23 cellular contexts compared by ENCODE assay signal in genomic region chr3:97409612-97410011, GRCh38.
A peak's percentile ranks its signal among the peaks of the same experiment; 100 is the strongest.
DNase-seq lines count a peak whose midpoint lies in the region; ATAC-seq, FAIRE-seq and TF ChIP-seq lines count a peak whose summit lies in the region.
"Had no signal": no experiment of that assay in that cellular context is flagged by ENCODE, and none has a peak within 500 bp of the region (broad histone marks: within the 10 kb centered on the region; RNA-seq: fewer than 3 reads in every experiment).

No MANE protein-coding gene starts in this region.

- H3K4ac ChIP-seq in IMR-90 (ENCODE audit: low read depth, low read length) = no peak overlapping the region

- dilution Hi-C loops in IMR-90 (cut with HindIII; ENCODE audit: low sequenced_read_pairs, unreplicated experiment) = no loop called here

- H3K9ac ChIP-seq in IMR-90 (ENCODE audit: low read depth, low read length) (no peak overlapping the region), K562 (ENCODE audit: insufficient read depth in 1 of 2, low read depth in 2 of 2, low read length in 2 of 2) (no peak overlapping the region)
- H3K9ac ChIP-seq: BLaER1 treated with 17β-estradiol and CSF1 and Interleukin-3, amounts not matched to agents 10 nM and 100 nM had no signal

- H3K27ac Mint-ChIP-seq in activated T-helper 1 cell treated with anti-CD3 and anti-CD28 coated beads, Interleukin-12 subunit alpha, Interleukin-12 subunit beta, Interleukin-2, Interleukin-4 antibody, amounts not matched to agents 30 ng/mL and 10 ng/mL and 1 ng/mL, durations not matched to agents 14 hours and 24 hours and 36 hours = no peak overlapping the region
- H3K27ac Mint-ChIP-seq: B cell; CD4-positive, alpha-beta T cell; CD8-positive, alpha-beta T cell had no signal

- H3K4me2 ChIP-seq in A549 (no peak overlapping the region), IMR-90 (ENCODE audit: low read depth, low read length) (no peak overlapping the region), K562 (ENCODE audit: insufficient read depth, low read length) (no peak overlapping the region)
- H3K4me2 ChIP-seq: BLaER1 treated with 17β-estradiol and CSF1 and Interleukin-3, amounts not matched to agents 10 nM and 100 nM had no signal

- no peaks in the 10 kb centered on the region for H3K9me3 ChIP-seq in A549
- H3K9me3 ChIP-seq in IMR-90 (ENCODE audit: control insufficient read depth, insufficient read depth, low read length) = no peaks in the 10 kb centered on the region
- H3K9me3 ChIP-seq in K562 (replicated peaks; ENCODE audit: control insufficient read depth, insufficient read depth, low read depth, low read length) = no peaks in the 10 kb centered on the region
- H3K9me3 ChIP-seq in MG63 = no peaks in the 10 kb centered on the region
- H3K9me3 ChIP-seq: BLaER1 treated with 17β-estradiol and CSF1 and Interleukin-3, amounts not matched to agents 10 nM and 100 nM; Caco-2 had no signal

- H2BK5ac ChIP-seq in IMR-90 (ENCODE audit: low read depth, low read length, poor library complexity, severe bottlenecking) = no peak overlapping the region

- no peaks in the 10 kb centered on the region for H3K27me3 Mint-ChIP-seq in activated T-helper 1 cell treated with anti-CD3 and anti-CD28 coated beads, Interleukin-12 subunit alpha, Interleukin-12 subunit beta, Interleukin-2, Interleukin-4 antibody, amounts not matched to agents 30 ng/mL and 10 ng/mL and 1 ng/mL, durations not matched to agents 14 hours and 24 hours and 36 hours (ENCODE audit: insufficient read depth)
- H3K27me3 Mint-ChIP-seq: B cell; CD4-positive, alpha-beta T cell had no signal

- H2AFZ ChIP-seq in IMR-90 (replicated peaks; ENCODE audit: low read length, poor library complexity) (no peak overlapping the region), K562 (ENCODE audit: low read depth, low read length) (no peak overlapping the region)

- H3K18ac ChIP-seq in IMR-90 (ENCODE audit: low read depth, low read length) = no peak overlapping the region

- in situ Hi-C loops in IMR-90 (cut with MboI; ENCODE audit: low sequenced_read_pairs) (no loop called here), K562 (cut with MboI) (no loop called here)

- H3K4me3 ChIP-seq in A549 (no peak overlapping the region), IMR-90 (ENCODE audit: insufficient read depth, low read depth, low read length) (no peak overlapping the region), K562 (no peak overlapping the region), MG63 (no peak overlapping the region)
- H3K4me3 ChIP-seq: BLaER1 treated with 17β-estradiol and CSF1 and Interleukin-3, amounts not matched to agents 10 nM and 100 nM had no signal

- no peak overlapping the region for H2AK5ac ChIP-seq in IMR-90 (ENCODE audit: low read depth, low read length)

- H3K27ac ChIP-seq in A549 (no peak overlapping the region), IMR-90 (ENCODE audit: insufficient read depth, low read length) (no peak overlapping the region), K562 (ENCODE audit: extremely low read depth, low read depth, low read length) (no peak overlapping the region)
- H3K27ac ChIP-seq: BLaER1 treated with 17β-estradiol and CSF1 and Interleukin-3, amounts not matched to agents 10 nM and 100 nM; C4-2B had no signal

- no peak for TF ChIP-seq RAD21 in A549 (conservative IDR thresholded peaks at IDR 0.05 in 1 of 2, IDR thresholded peaks at IDR 0.05 in 1 of 2)
- no peak for TF ChIP-seq RAD21 in IMR-90 (IDR thresholded peaks at IDR 0.05; ENCODE audit: low read length)
- no peak for TF ChIP-seq RAD21 in K562 (CRISPR knock-in tag; conservative IDR thresholded peaks at IDR 0.05 in 1 of 2, IDR thresholded peaks at IDR 0.05 in 1 of 2)

- H3K4me3 Mint-ChIP-seq in activated T-helper 1 cell treated with anti-CD3 and anti-CD28 coated beads, Interleukin-12 subunit alpha, Interleukin-12 subunit beta, Interleukin-2, Interleukin-4 antibody, amounts not matched to agents 30 ng/mL and 10 ng/mL and 1 ng/mL, durations not matched to agents 14 hours and 24 hours and 36 hours = no peak overlapping the region
- H3K4me3 Mint-ChIP-seq: B cell; CD4-positive, alpha-beta T cell; CD8-positive, alpha-beta T cell had no signal

- no peak overlapping the region for H2BK120ac ChIP-seq in IMR-90 (ENCODE audit: low read depth, low read length)

- no peak overlapping the region for H3K23ac ChIP-seq in IMR-90 (ENCODE audit: low read depth, low read length)

- H3K27me3 ChIP-seq in IMR-90 (ENCODE audit: control insufficient read depth, insufficient read depth, low read length) (no peaks in the 10 kb centered on the region), K562 (ENCODE audit: control insufficient read depth in 2 of 2, insufficient read depth in 2 of 2, low read length in 2 of 2) (no peaks in the 10 kb centered on the region), MG63 (no peaks in the 10 kb centered on the region)
- H3K27me3 ChIP-seq: BLaER1 treated with 17β-estradiol and CSF1 and Interleukin-3, amounts not matched to agents 10 nM and 100 nM had no signal

- H3K56ac ChIP-seq in IMR-90 (ENCODE audit: extremely low read depth, insufficient read depth, low read length) = no peak overlapping the region

- no peak overlapping the region for H2AK9ac ChIP-seq in IMR-90 (replicated peaks; ENCODE audit: low read depth, low read length, poor library complexity)

- no peak for FAIRE-seq in A549 (lab: Jason Lieb, UNC)
- FAIRE-seq in K562 (lab: Jason Lieb, UNC) = no peak
- peak; percentile 15 for FAIRE-seq in frontal cortex (lab: Jason Lieb, UNC)
- FAIRE-seq: A204.1, D721Med, G401.6, GM12891 had no signal

- H3K9me3 Mint-ChIP-seq in activated T-helper 1 cell treated with anti-CD3 and anti-CD28 coated beads, Interleukin-12 subunit alpha, Interleukin-12 subunit beta, Interleukin-2, Interleukin-4 antibody, amounts not matched to agents 30 ng/mL and 10 ng/mL and 1 ng/mL, durations not matched to agents 14 hours and 24 hours and 36 hours = no peaks in the 10 kb centered on the region
- H3K9me3 Mint-ChIP-seq: CD4-positive, alpha-beta T cell had no signal

- H3K4me1 ChIP-seq in A549 = no peaks in the 10 kb centered on the region
- no peaks in the 10 kb centered on the region for H3K4me1 ChIP-seq in IMR-90 (ENCODE audit: control insufficient read depth, insufficient read depth, low read length)
- H3K4me1 ChIP-seq in K562 (replicated peaks in 1 of 2; ENCODE audit: control insufficient read depth in 2 of 2, insufficient read depth in 2 of 2, low read length in 2 of 2) = no peaks in the 10 kb centered on the region
- H3K4me1 ChIP-seq: BLaER1 treated with 17β-estradiol and CSF1 and Interleukin-3, amounts not matched to agents 10 nM and 100 nM; Caco-2 had no signal

- TF ChIP-seq POLR2A in A549 (IDR thresholded peaks at IDR 0.05; ENCODE audit: low read length) (no peak), IMR-90 (IDR thresholded peaks at IDR 0.05; ENCODE audit: low read depth, low read length) (no peak), K562 (conservative IDR thresholded peaks at IDR 0.05) (no peak)

- no peaks in the 10 kb centered on the region for H3K79me1 ChIP-seq in IMR-90 (ENCODE audit: low read depth in 1 of 2, low read length in 2 of 2)

- no peak overlapping the region for H2BK15ac ChIP-seq in IMR-90 (ENCODE audit: low read depth, low read length)

- BruUV-seq in IMR-90 (replicated peaks; lab: Mats Ljungman, UMichigan) (no TSS peak), K562 (replicated peaks; lab: Mats Ljungman, UMichigan) (no TSS peak)

- CTCF ChIA-PET in A549 (lab: Yijun Ruan, JAX) (no interaction called here), IMR-90 (lab: Yijun Ruan, JAX) (no interaction called here), K562 (lab: Yijun Ruan, JAX; ENCODE audit: low intra/inter-chr PET ratio) (no interaction called here)

- ATAC-seq in A549 (no peak), IMR-90 (ENCODE audit: low read depth) (no peak), K562 (no peak)
- ATAC-seq: CD8-positive, alpha-beta T cell had no signal

- intact Hi-C loops in IMR-90 (cut with micrococcal nuclease) (no loop called here), K562 (cut with micrococcal nuclease) (no loop called here)
- intact Hi-C loops in activated T-helper 1 cell treated with anti-CD3 and anti-CD28 coated beads, Interleukin-12 subunit alpha, Interleukin-12 subunit beta, Interleukin-2, Interleukin-4 antibody, amounts not matched to agents 30 ng/mL and 10 ng/mL and 1 ng/mL, durations not matched to agents 14 hours and 24 hours and 36 hours (cut with micrococcal nuclease) = no loop called here

- H3K14ac ChIP-seq in IMR-90 (replicated peaks; ENCODE audit: low read depth, low read length) = no peak overlapping the region

- no peak overlapping the region for H4K5ac ChIP-seq in IMR-90 (ENCODE audit: low read depth, low read length)

- no peak for TF ChIP-seq EP300 in A549 (IDR thresholded peaks at IDR 0.05)
- TF ChIP-seq EP300 in K562 (IDR thresholded peaks at IDR 0.05; ENCODE audit: low read length) = no peak

- no peak for TF ChIP-seq CTCF in A549 (IDR thresholded peaks at IDR 0.05)
- no peak for TF ChIP-seq CTCF in IMR-90 (conservative IDR thresholded peaks at IDR 0.05; ENCODE audit: low read depth, low read length)
- TF ChIP-seq CTCF in K562 (IDR thresholded peaks at IDR 0.05 in 2 of 3, conservative IDR thresholded peaks at IDR 0.05 in 1 of 3; ENCODE audit: insufficient read depth in 2 of 3, low read depth in 1 of 3, low read length in 3 of 3) = no peak

- no peak overlapping the region for H2BK20ac ChIP-seq in IMR-90 (ENCODE audit: low read depth, low read length)

- H3K79me2 ChIP-seq in K562 (ENCODE audit: control insufficient read depth, insufficient read depth, low read length) = no peaks in the 10 kb centered on the region

- H4K8ac ChIP-seq in IMR-90 (ENCODE audit: low read depth in 2 of 2, low read length in 2 of 2) = no peak overlapping the region

- POLR2A ChIA-PET in A549 (lab: Yijun Ruan, JAX) (no interaction called here), IMR-90 (lab: Charles Lee; ENCODE audit: unreplicated experiment) (no interaction called here), K562 (lab: Yijun Ruan, JAX) (no interaction called here)

- no peaks in the 10 kb centered on the region for H3K4me1 Mint-ChIP-seq in activated T-helper 1 cell treated with anti-CD3 and anti-CD28 coated beads, Interleukin-12 subunit alpha, Interleukin-12 subunit beta, Interleukin-2, Interleukin-4 antibody, amounts not matched to agents 30 ng/mL and 10 ng/mL and 1 ng/mL, durations not matched to agents 14 hours and 24 hours and 36 hours (ENCODE audit: low read depth)
- H3K4me1 Mint-ChIP-seq: B cell had no signal

- H4K91ac ChIP-seq in IMR-90 (ENCODE audit: insufficient read depth, low read depth, low read length) = no peak overlapping the region

- no peak for DNase-seq in A549 (ENCODE audit: low read depth in 1 of 2, low spot score in 1 of 2)
- no peak for DNase-seq in IMR-90
- no peak for DNase-seq in K562 (ENCODE audit: extremely low read depth in 1 of 4, low spot score in 3 of 4)
- DNase-seq in frontal cortex (ENCODE audit: low spot score in 2 of 2) = no peak
- DNase-seq in MG63 = no peak
- DNase-seq in GM19238 (ENCODE audit: insufficient read length, low spot score) = no peak
- DNase-seq in activated T-helper 1 cell treated with anti-CD3 and anti-CD28 coated beads, Interleukin-12 subunit alpha, Interleukin-12 subunit beta, Interleukin-2, Interleukin-4 antibody, amounts not matched to agents 30 ng/mL and 10 ng/mL and 1 ng/mL, durations not matched to agents 14 hours and 24 hours and 36 hours (ENCODE audit: low spot score) = no peak
- DNase-seq in inferior parietal cortex (ENCODE audit: extremely low spot score) = no peak
- DNase-seq: 8988T; AML-193; Caco-2; Calu3; CD4-positive, alpha-beta T cell; CD8-positive, alpha-beta T cell; DMS79 treated with DMSO at 0.1 percent for 48 hours; GF-D8 had no signal

- H3K36me3 Mint-ChIP-seq in activated T-helper 1 cell treated with anti-CD3 and anti-CD28 coated beads, Interleukin-12 subunit alpha, Interleukin-12 subunit beta, Interleukin-2, Interleukin-4 antibody, amounts not matched to agents 30 ng/mL and 10 ng/mL and 1 ng/mL, durations not matched to agents 14 hours and 24 hours and 36 hours (ENCODE audit: low read depth) = no peaks in the 10 kb centered on the region
- H3K36me3 Mint-ChIP-seq: CD8-positive, alpha-beta T cell had no signal

- H4K20me1 ChIP-seq in IMR-90 (ENCODE audit: insufficient read depth, low read length) (no peaks in the 10 kb centered on the region), K562 (replicated peaks; ENCODE audit: control insufficient read depth, insufficient read depth, low read length) (no peaks in the 10 kb centered on the region)
- H4K20me1 ChIP-seq: BLaER1 treated with 17β-estradiol and CSF1 and Interleukin-3, amounts not matched to agents 10 nM and 100 nM had no signal

- H3K9me1 ChIP-seq in IMR-90 (ENCODE audit: insufficient read depth, low read length) (no peaks in the 10 kb centered on the region), K562 (ENCODE audit: control insufficient read depth, insufficient read depth, low read length) (no peaks in the 10 kb centered on the region)

- H3K36me3 ChIP-seq in IMR-90 (ENCODE audit: control insufficient read depth, insufficient read depth, low read length) (no peaks in the 10 kb centered on the region), K562 (ENCODE audit: control insufficient read depth, insufficient read depth, low read length) (no peaks in the 10 kb centered on the region), MG63 (no peaks in the 10 kb centered on the region)
- H3K36me3 ChIP-seq: BLaER1 treated with 17β-estradiol and CSF1 and Interleukin-3, amounts not matched to agents 10 nM and 100 nM had no signal

Comparison
In these comparisons a context has a peak if more than half of its experiments do, and no peak if none do; other contexts are left out.
1. Of the 35 proteins assayed by ChIP-seq in both K562 and A549: peak only in K562: none; only in A549: none; in both: MAFK; in neither: 34.